In genomic region chr18:70372450-70373061, GRCh38 we compare ENCODE assay signal across 2 cellular contexts.
TF ChIP-seq lines count a peak whose summit lies in the region.

No MANE protein-coding gene starts in this region.

TF ChIP-seq in HepG2, 621 proteins besides CTCF, POLR2A, EP300 and RAD21 (continued from another document):
- TF ChIP-seq MEIS1 (CRISPR knock-in tag; IDR thresholded peaks at IDR 0.05; ENCODE audit: borderline replicate concordance) (no peak), CEBPG (CRISPR knock-in tag; IDR thresholded peaks at IDR 0.05) (0 out of 2 replicates have a peak, but pooled peaks have one; percentile 10), ZNF558 (CRISPR knock-in tag; IDR thresholded peaks at IDR 0.05; ENCODE audit: borderline replicate concordance) (no peak), HOXA7 (CRISPR knock-in tag; IDR thresholded peaks at IDR 0.05) (no peak)
- TF ChIP-seq, protein P1, sequence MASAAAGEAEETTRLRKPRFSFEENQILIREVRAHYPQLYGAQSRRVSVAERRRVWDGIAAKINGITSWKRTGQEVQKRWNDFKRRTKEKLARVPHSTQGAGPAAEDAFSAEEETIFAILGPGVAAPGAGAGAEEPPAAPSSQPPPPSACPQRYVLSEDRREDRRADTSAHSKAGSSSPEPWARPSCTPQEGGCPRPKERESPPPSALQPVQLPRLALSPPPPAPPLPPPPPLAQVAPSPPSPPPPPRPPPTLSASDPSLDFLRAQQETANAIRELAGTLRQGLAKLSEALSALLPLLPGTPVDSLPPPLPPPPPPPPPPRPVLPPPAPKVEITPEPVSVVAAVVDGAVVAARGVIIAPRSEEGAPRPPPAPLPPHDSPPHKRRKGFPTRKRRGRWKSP (CRISPR knock-in tag; IDR thresholded peaks at IDR 0.05): no peak

TF ChIP-seq in K562, 482 proteins besides CTCF, POLR2A, EP300 and RAD21:
- TF ChIP-seq, protein P2, sequence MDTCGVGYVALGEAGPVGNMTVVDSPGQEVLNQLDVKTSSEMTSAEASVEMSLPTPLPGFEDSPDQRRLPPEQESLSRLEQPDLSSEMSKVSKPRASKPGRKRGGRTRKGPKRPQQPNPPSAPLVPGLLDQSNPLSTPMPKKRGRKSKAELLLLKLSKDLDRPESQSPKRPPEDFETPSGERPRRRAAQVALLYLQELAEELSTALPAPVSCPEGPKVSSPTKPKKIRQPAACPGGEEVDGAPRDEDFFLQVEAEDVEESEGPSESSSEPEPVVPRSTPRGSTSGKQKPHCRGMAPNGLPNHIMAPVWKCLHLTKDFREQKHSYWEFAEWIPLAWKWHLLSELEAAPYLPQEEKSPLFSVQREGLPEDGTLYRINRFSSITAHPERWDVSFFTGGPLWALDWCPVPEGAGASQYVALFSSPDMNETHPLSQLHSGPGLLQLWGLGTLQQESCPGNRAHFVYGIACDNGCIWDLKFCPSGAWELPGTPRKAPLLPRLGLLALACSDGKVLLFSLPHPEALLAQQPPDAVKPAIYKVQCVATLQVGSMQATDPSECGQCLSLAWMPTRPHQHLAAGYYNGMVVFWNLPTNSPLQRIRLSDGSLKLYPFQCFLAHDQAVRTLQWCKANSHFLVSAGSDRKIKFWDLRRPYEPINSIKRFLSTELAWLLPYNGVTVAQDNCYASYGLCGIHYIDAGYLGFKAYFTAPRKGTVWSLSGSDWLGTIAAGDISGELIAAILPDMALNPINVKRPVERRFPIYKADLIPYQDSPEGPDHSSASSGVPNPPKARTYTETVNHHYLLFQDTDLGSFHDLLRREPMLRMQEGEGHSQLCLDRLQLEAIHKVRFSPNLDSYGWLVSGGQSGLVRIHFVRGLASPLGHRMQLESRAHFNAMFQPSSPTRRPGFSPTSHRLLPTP (IDR thresholded peaks at IDR 0.05; ENCODE audit: borderline replicate concordance, extremely low read depth, insufficient read length): no peak
- no peak for TF ChIP-seq ZNF384 (IDR thresholded peaks at IDR 0.05; ENCODE audit: low read depth, low read length)
- TF ChIP-seq ZBTB33 (CRISPR knock-in tag; IDR thresholded peaks at IDR 0.05): no peak
